11 cellular contexts compared by ENCODE assay signal in genomic region chr7:106448346-106448991, GRCh38.
DNase-seq lines count a peak whose midpoint lies in the region; ATAC-seq, FAIRE-seq and TF ChIP-seq lines count a peak whose summit lies in the region.
"Had no signal": no experiment of that assay in that cellular context is flagged by ENCODE, and none has a peak within 500 bp of the region (broad histone marks: within the 10 kb centered on the region; RNA-seq: fewer than 3 reads in every experiment).

No MANE protein-coding gene starts in this region.

- H3K27ac Mint-ChIP-seq in GM23338, result no peak overlapping the region; the same call in 1 of the 2 replicates
- H3K27ac Mint-ChIP-seq: HFFc6 had no signal

- H4K20me1 ChIP-seq in HepG2 (ENCODE audit: insufficient read depth, low read length), result no peaks in the 10 kb centered on the region
- no peaks in the 10 kb centered on the region for H4K20me1 ChIP-seq in GM23338 (replicated peaks; ENCODE audit: insufficient read depth)
- no peaks in the 10 kb centered on the region for H4K20me1 ChIP-seq in K562 (replicated peaks; ENCODE audit: control insufficient read depth, insufficient read depth, low read length)

- H3K36me3 ChIP-seq in liver (ENCODE audit: control insufficient read depth in 4 of 4, insufficient read depth in 3 of 4, low read depth in 1 of 4, low read length in 3 of 4) (no peaks in the 10 kb centered on the region), HepG2 (replicated peaks in 1 of 2; ENCODE audit: control insufficient read depth in 1 of 2, insufficient read depth in 2 of 2, low read length in 2 of 2) (no peaks in the 10 kb centered on the region), GM23338 (ENCODE audit: insufficient read depth) (peaks cover 7% of the 10 kb centered on the region), K562 (ENCODE audit: control insufficient read depth, insufficient read depth, low read length) (no peaks in the 10 kb centered on the region), spleen (no peaks in the 10 kb centered on the region)

- no peak overlapping the region for H3K9ac ChIP-seq in liver (ENCODE audit: low read depth in 1 of 2, low read length in 2 of 2)
- no peak overlapping the region for H3K9ac ChIP-seq in HepG2 (ENCODE audit: insufficient read depth, low read depth, low read length)
- H3K9ac ChIP-seq in K562 (ENCODE audit: insufficient read depth in 1 of 2, low read depth in 2 of 2, low read length in 2 of 2), result peak overlapping the region in 1 of 2 experiments; percentile 64; a peak in 2 of 4 replicates

- DNase-seq in HepG2 (ENCODE audit: low spot score), result no peak
- no peak for DNase-seq in GM23338 (ENCODE audit: low spot score)
- DNase-seq in K562 (ENCODE audit: extremely low read depth in 1 of 4, low spot score in 3 of 4), result peak in 1 of 4 experiments; percentile 18
- DNase-seq in spleen, result no peak
- no peak for DNase-seq in putamen (ENCODE audit: low spot score)
- no peak for DNase-seq in G401 (ENCODE audit: low spot score)
- no peak for DNase-seq in Right ventricle myocardium superior
- DNase-seq: HCEC 1CT, HFFc6 had no signal

- H3K27ac ChIP-seq in liver (ENCODE audit: low read depth in 1 of 2, low read length in 2 of 2), result peak overlapping the region; percentile 62 to 69
- H3K27ac ChIP-seq in HepG2 (ENCODE audit: extremely low read length, insufficient read depth, low read length), result no peak overlapping the region
- no peak overlapping the region for H3K27ac ChIP-seq in GM23338 (ENCODE audit: low read depth)
- peak overlapping the region; percentile 87 for H3K27ac ChIP-seq in K562 (ENCODE audit: extremely low read depth, low read depth, low read length)
- peak overlapping the region in 5 of 8 donors; percentile 42 to 84 (median 69) for H3K27ac ChIP-seq in spleen

- H2AFZ ChIP-seq in HepG2 (ENCODE audit: low read length) (no peak overlapping the region), GM23338 (peak overlapping the region; percentile 28; the same call in 1 of the 2 replicates), K562 (ENCODE audit: low read depth, low read length) (peak overlapping the region; percentile 98)

- no peaks in the 10 kb centered on the region for H3K9me1 ChIP-seq in K562 (ENCODE audit: control insufficient read depth, insufficient read depth, low read length)

- BruUV-seq in HepG2 (replicated peaks; lab: Mats Ljungman, UMichigan) (no TSS peak), K562 (replicated peaks; lab: Mats Ljungman, UMichigan) (no TSS peak)

- CTCF ChIA-PET in HepG2 (lab: Yijun Ruan, JAX; ENCODE audit: low intra/inter-chr PET ratio, low total read pairs) (no interaction called here), K562 (lab: Yijun Ruan, JAX; ENCODE audit: low intra/inter-chr PET ratio) (interaction anchor here (0.8 kb wide), 2 partner anchors 10 to 84 kb away, joined by 3 read pairs; no protein-coding TSS in a partner anchor)

- no peaks in the 10 kb centered on the region for H3K27me3 Mint-ChIP-seq in GM23338 (ENCODE audit: insufficient read depth, low read depth, poor library complexity)

- POLR2A ChIA-PET in HepG2 (lab: Yijun Ruan, JAX), result no interaction called here
- POLR2A ChIA-PET in K562 (lab: Yijun Ruan, JAX), result interaction anchor here (0.6 to 2.7 kb wide), 20 partner anchors 9 to 303 kb away, joined by 3 to 10 read pairs (median 4); partner anchors contain the start of gene NAMPT

- H3F3A ChIP-seq in GM23338 (replicated peaks; ENCODE audit: low read depth), result no peaks in the 10 kb centered on the region

- no peaks in the 10 kb centered on the region for H3K79me2 ChIP-seq in HepG2 (ENCODE audit: insufficient read depth, low read length)
- H3K79me2 ChIP-seq in GM23338 (replicated peaks; ENCODE audit: insufficient read depth), result no peaks in the 10 kb centered on the region
- no peaks in the 10 kb centered on the region for H3K79me2 ChIP-seq in K562 (ENCODE audit: control insufficient read depth, insufficient read depth, low read length)

- whole genome bisulfite sequencing in liver, result 59% methylated on average over 1 of the region's 1 CpG
- 0% methylated on average over 1 of the region's 1 CpG for WGBS in HepG2 (ENCODE audit: low lambda C conversion rate)
- 25% methylated on average over 1 of the region's 1 CpG for WGBS in K562 (ENCODE audit: insufficient coverage, low coverage, missing lambda C conversion rate)
- 0 to 74% (median 50%) methylated on average over 1 of the region's 1 CpG for WGBS in spleen, 5 donors

- H3K9me3 Mint-ChIP-seq in GM23338, result peaks cover 30% of the 10 kb centered on the region

- ATAC-seq in HepG2 (no peak), GM23338 (no peak), K562 (peak; percentile 2; the same call in 1 of the 3 replicates), Right ventricle myocardium superior (ENCODE audit: poor library complexity) (no peak)

- H3K27me3 ChIP-seq in liver (ENCODE audit: control insufficient read depth in 4 of 4, insufficient read depth in 4 of 4, low read length in 3 of 4) (no peaks in the 10 kb centered on the region), HepG2 (ENCODE audit: control insufficient read depth in 1 of 2, insufficient read depth in 2 of 2, low read length in 2 of 2) (no peaks in the 10 kb centered on the region), GM23338 (ENCODE audit: insufficient read depth) (no peaks in the 10 kb centered on the region), K562 (ENCODE audit: control insufficient read depth in 2 of 2, insufficient read depth in 2 of 2, low read length in 2 of 2) (no peaks in the 10 kb centered on the region), spleen (replicated peaks in 1 of 7) (no peaks in the 10 kb centered on the region)

- no peak for TF ChIP-seq RAD21 in liver (IDR thresholded peaks at IDR 0.05)
- TF ChIP-seq RAD21 in HepG2 (CRISPR knock-in tag; IDR thresholded peaks at IDR 0.05), result no peak
- no peak for TF ChIP-seq RAD21 in K562 (CRISPR knock-in tag; conservative IDR thresholded peaks at IDR 0.05 in 1 of 2, IDR thresholded peaks at IDR 0.05 in 1 of 2)

- H3K4me1 ChIP-seq in liver (ENCODE audit: control insufficient read depth in 4 of 4, insufficient read depth in 4 of 4, low read length in 3 of 4), result peaks cover 0 to 9% (median under 1%) of the 10 kb centered on the region in 4 donors
- H3K4me1 ChIP-seq in HepG2 (ENCODE audit: insufficient read depth, low read length), result no peaks in the 10 kb centered on the region
- no peaks in the 10 kb centered on the region for H3K4me1 ChIP-seq in GM23338 (ENCODE audit: insufficient read depth)
- peaks cover 13 to 32% of the 10 kb centered on the region in 2 experiments; a peak in 4 of 5 replicates for H3K4me1 ChIP-seq in K562 (replicated peaks in 1 of 2; ENCODE audit: control insufficient read depth in 2 of 2, insufficient read depth in 2 of 2, low read length in 2 of 2)
- no peaks in the 10 kb centered on the region for H3K4me1 ChIP-seq in spleen

- TF ChIP-seq EP300 in HepG2 (IDR thresholded peaks at IDR 0.05; ENCODE audit: low read depth in 2 of 2, low read length in 2 of 2), result no peak
- no peak for TF ChIP-seq EP300 in HepG2 (CRISPR knock-in tag; IDR thresholded peaks at IDR 0.05; ENCODE audit: borderline replicate concordance)
- no peak for TF ChIP-seq EP300 in K562 (IDR thresholded peaks at IDR 0.05; ENCODE audit: low read length)

- in situ Hi-C loops in HepG2 (cut with HindIII; ENCODE audit: extremely low pct_ligation_motif_present, low pct_unique_long_range_greater_than_20kb), result no loop called here
- in situ Hi-C loops in K562 (cut with MboI), result no loop called here
- in situ Hi-C loops in G401 (cut with HindIII; ENCODE audit: low sequenced_read_pairs), result no loop called here

- H3K4me3 Mint-ChIP-seq in GM23338, result no peak overlapping the region
- H3K4me3 Mint-ChIP-seq: HFFc6 had no signal

- FAIRE-seq in HepG2 (lab: Jason Lieb, UNC) (no peak), K562 (lab: Jason Lieb, UNC) (no peak)
- FAIRE-seq: HTR-8/SVneo had no signal

- TF ChIP-seq POLR2A in HepG2 (IDR thresholded peaks at IDR 0.05; ENCODE audit: insufficient read depth in 1 of 2, low read depth in 2 of 2, low read length in 2 of 2), result no peak
- no peak for TF ChIP-seq POLR2A in K562 (conservative IDR thresholded peaks at IDR 0.05)
- TF ChIP-seq POLR2A in spleen (IDR thresholded peaks at IDR 0.05), result no peak

- H3K36me3 Mint-ChIP-seq in GM23338 (ENCODE audit: low read depth), result peaks cover 21% of the 10 kb centered on the region

- intact Hi-C loops in HepG2 (cut with micrococcal nuclease; ENCODE audit: unreplicated experiment), result no loop called here
- intact Hi-C loops in K562 (cut with micrococcal nuclease), result no loop called here
- intact Hi-C loops in spleen (cut with DNase I; ENCODE audit: low total_unique reads), result no loop called here
- intact Hi-C loops in Right ventricle myocardium superior (cut with DNase I), result no loop called here

- no peak overlapping the region for H3K4me3 ChIP-seq in liver (ENCODE audit: low read depth in 1 of 3, low read length in 3 of 3)
- no peak overlapping the region for H3K4me3 ChIP-seq in HepG2 (replicated peaks in 1 of 3; ENCODE audit: insufficient read depth in 1 of 3, low read depth in 2 of 3, low read length in 3 of 3)
- no peak overlapping the region for H3K4me3 ChIP-seq in GM23338
- H3K4me3 ChIP-seq in K562, result no peak overlapping the region
- no peak overlapping the region for H3K4me3 ChIP-seq in spleen

- no peaks in the 10 kb centered on the region for H3K9me3 ChIP-seq in liver (ENCODE audit: control insufficient read depth in 4 of 4, low read length in 3 of 4)
- H3K9me3 ChIP-seq in HepG2 (ENCODE audit: low read length), result peaks cover 10% of the 10 kb centered on the region
- peaks cover 4% of the 10 kb centered on the region; the same call in 1 of the 2 replicates for H3K9me3 ChIP-seq in K562 (replicated peaks; ENCODE audit: control insufficient read depth, insufficient read depth, low read depth, low read length)
- peaks cover 0 to 29% (median 16%) of the 10 kb centered on the region in 8 donors for H3K9me3 ChIP-seq in spleen

- peaks cover 20% of the 10 kb centered on the region; the same call in 1 of the 2 replicates for H3K9me2 ChIP-seq in GM23338 (ENCODE audit: insufficient read depth)

- no peaks in the 10 kb centered on the region for H3K4me1 Mint-ChIP-seq in GM23338

- TF ChIP-seq CTCF in liver (IDR thresholded peaks at IDR 0.05; ENCODE audit: low read depth, low read length, missing input control) (no peak), HepG2 (CRISPR knock-in tag; IDR thresholded peaks at IDR 0.05) (no peak), GM23338 (conservative IDR thresholded peaks at IDR 0.05; ENCODE audit: low read depth in 2 of 2) (no peak), K562 (IDR thresholded peaks at IDR 0.05 in 2 of 3, conservative IDR thresholded peaks at IDR 0.05 in 1 of 3; ENCODE audit: insufficient read depth in 2 of 3, low read depth in 1 of 3, low read length in 3 of 3) (no peak), spleen (IDR thresholded peaks at IDR 0.05 in 8 of 11, conservative IDR thresholded peaks at IDR 0.05 in 3 of 11) (no peak)

- H3K4me2 ChIP-seq in HepG2 (ENCODE audit: low read depth, low read length) (no peak overlapping the region), GM23338 (no peak overlapping the region), K562 (ENCODE audit: insufficient read depth, low read length) (peak overlapping the region; percentile 77)

TF ChIP-seq in liver, 16 proteins besides CTCF, POLR2A, EP300 and RAD21 (continues in another document):
- no peak for TF ChIP-seq SP1 (IDR thresholded peaks at IDR 0.05)

TF ChIP-seq in K562, 482 proteins besides CTCF, POLR2A, EP300 and RAD21 (continues in another document):
- no peak for TF ChIP-seq IRF2 (CRISPR knock-in tag; IDR thresholded peaks at IDR 0.05)
- no peak for TF ChIP-seq ZNF77 (CRISPR knock-in tag; IDR thresholded peaks at IDR 0.05)
- no peak for TF ChIP-seq MCM7 (IDR thresholded peaks at IDR 0.05)
- no peak for TF ChIP-seq FIP1L1 (IDR thresholded peaks at IDR 0.05; ENCODE audit: low read depth, low read length, poor library complexity, severe bottlenecking)

Comparison
In these comparisons a context has a peak if more than half of its experiments do, and no peak if none do; other contexts are left out.
1. H3K27ac ChIP-seq: peak in liver (2 of 2), K562 (single experiment) and spleen (5 of 8); none in HepG2 (single experiment) and GM23338 (single experiment).